ENCODE assay signal across 8 cellular contexts in genomic region chr17:27236710-27237315, GRCh38. TPM values are rescaled to one million over a fixed set of nuclear protein-coding genes. Genes with fewer than 3 reads are reported as not detected.
DNase-seq lines count a peak whose midpoint lies in the region; ATAC-seq and TF ChIP-seq lines count a peak whose summit lies in the region.

No MANE protein-coding gene starts in this region.

- H3K36me3 Mint-ChIP-seq in CD4-positive, CD25-positive, alpha-beta regulatory T cell: no peaks in the 10 kb centered on the region
- H3K36me3 Mint-ChIP-seq in endothelial cell (ENCODE audit: low read depth, unreplicated experiment): no peaks in the 10 kb centered on the region

- no peaks in the 10 kb centered on the region for H3K9me3 ChIP-seq in CD4-positive, CD25-positive, alpha-beta regulatory T cell (ENCODE audit: control insufficient read depth in 2 of 2, low read length in 2 of 2)
- H3K9me3 ChIP-seq in NT2/D1 (ENCODE audit: insufficient read depth, low read length): no peaks in the 10 kb centered on the region

- no peak overlapping the region for H3K4me3 Mint-ChIP-seq in CD4-positive, CD25-positive, alpha-beta regulatory T cell
- no peak overlapping the region for H3K4me3 Mint-ChIP-seq in endothelial cell (ENCODE audit: unreplicated experiment)

- H3K9me3 Mint-ChIP-seq in CD4-positive, CD25-positive, alpha-beta regulatory T cell: no peaks in the 10 kb centered on the region
- H3K9me3 Mint-ChIP-seq in endothelial cell (ENCODE audit: unreplicated experiment): no peaks in the 10 kb centered on the region

- no peaks in the 10 kb centered on the region for H3K4me1 ChIP-seq in CD4-positive, CD25-positive, alpha-beta regulatory T cell (ENCODE audit: control insufficient read depth, insufficient read depth, low read length, poor library complexity, severe bottlenecking)
- peaks cover 6% of the 10 kb centered on the region for H3K4me1 ChIP-seq in NT2/D1 (ENCODE audit: insufficient read depth, insufficient read length)

- no peak overlapping the region for H3K9ac ChIP-seq in NT2/D1 (ENCODE audit: insufficient read length, low read depth)

- peaks cover 5% of the 10 kb centered on the region for H3K27me3 Mint-ChIP-seq in CD4-positive, CD25-positive, alpha-beta regulatory T cell
- H3K27me3 Mint-ChIP-seq in endothelial cell (ENCODE audit: unreplicated experiment): peaks cover 4% of the 10 kb centered on the region

- H3K4me1 Mint-ChIP-seq in CD4-positive, CD25-positive, alpha-beta regulatory T cell: peaks cover 0 to 22% (median 6%) of the 10 kb centered on the region in 4 donors
- H3K4me1 Mint-ChIP-seq in endothelial cell (ENCODE audit: unreplicated experiment): peaks cover 7% of the 10 kb centered on the region

- H3K4me3 ChIP-seq in CD4-positive, CD25-positive, alpha-beta regulatory T cell (ENCODE audit: low read depth, low read length): no peak overlapping the region
- H3K4me3 ChIP-seq in NT2/D1 (ENCODE audit: insufficient read length, low read depth): no peak overlapping the region

- no peaks in the 10 kb centered on the region for H3K36me3 ChIP-seq in CD4-positive, CD25-positive, alpha-beta regulatory T cell (ENCODE audit: control insufficient read depth, insufficient read depth, low read length)
- H3K36me3 ChIP-seq in NT2/D1 (ENCODE audit: insufficient read depth, insufficient read length, low read length): no peaks in the 10 kb centered on the region

- H3K27ac Mint-ChIP-seq in CD4-positive, CD25-positive, alpha-beta regulatory T cell: no peak overlapping the region
- no peak overlapping the region for H3K27ac Mint-ChIP-seq in endothelial cell (ENCODE audit: unreplicated experiment)

- H3K27me3 ChIP-seq in CD4-positive, CD25-positive, alpha-beta regulatory T cell (ENCODE audit: control insufficient read depth, insufficient read depth, low read length): no peaks in the 10 kb centered on the region
- H3K27me3 ChIP-seq in NT2/D1 (ENCODE audit: insufficient read depth, insufficient read length): no peaks in the 10 kb centered on the region

- DNase-seq in CD4-positive, CD25-positive, alpha-beta regulatory T cell: peak; percentile 58 to 82 (median 69)
- DNase-seq in NT2/D1 (ENCODE audit: low read depth, low spot score) (peak; percentile 44), endothelial cell (ENCODE audit: low spot score) (peak; percentile 72), myocyte (ENCODE audit: low read depth) (peak; percentile 84)
- DNase-seq in activated CD8-positive, alpha-beta memory T cell treated with anti-CD3 and anti-CD28 coated beads for 4 hours (ENCODE audit: low read depth in 2 of 2): peak; percentile 41 to 61
- peak; percentile 42 to 66 for DNase-seq in stimulated activated CD8-positive, alpha-beta memory T cell treated with anti-CD3 and anti-CD28 coated beads, Interleukin-7, amount 100 ng/mL, for 4 hours (ENCODE audit: low read depth in 2 of 2)

- H3K27ac ChIP-seq in CD4-positive, CD25-positive, alpha-beta regulatory T cell (ENCODE audit: insufficient read depth, low read length, poor library complexity, severe bottlenecking): no peak overlapping the region

- ATAC-seq in CD4-positive, CD25-positive, alpha-beta regulatory T cell (ENCODE audit: low read depth in 2 of 2): peak; percentile 70 to 80
- peak; percentile 45 for ATAC-seq in HG03139 (IDR thresholded peaks at IDR 0.05; ENCODE audit: unreplicated experiment)
- ATAC-seq in HG02678 (IDR thresholded peaks at IDR 0.05; ENCODE audit: unreplicated experiment): no peak

- peak; percentile 89 for TF ChIP-seq CTCF in endothelial cell (IDR thresholded peaks at IDR 0.05; ENCODE audit: unreplicated experiment)

RNA-seq across cellular contexts. Expression of gene WSB1, which starts 57.1 kb away (rescaled TPM):
- total RNA-seq in CD4-positive, CD25-positive, alpha-beta regulatory T cell: 181 TPM
- 100 to 1,000 TPM; 176 to 280 (median 191) TPM for polyA plus RNA-seq in CD4-positive, CD25-positive, alpha-beta regulatory T cell
- total RNA-seq in endothelial cell (ENCODE audit: unreplicated experiment) (443 TPM), myocyte (128 and 134 TPM in 2 replicates)
- 85.8 TPM for polyA plus RNA-seq in myocyte (2012)
